Comparison of ENCODE assay signal across 1 cellular context in the genomic region with DNA sequence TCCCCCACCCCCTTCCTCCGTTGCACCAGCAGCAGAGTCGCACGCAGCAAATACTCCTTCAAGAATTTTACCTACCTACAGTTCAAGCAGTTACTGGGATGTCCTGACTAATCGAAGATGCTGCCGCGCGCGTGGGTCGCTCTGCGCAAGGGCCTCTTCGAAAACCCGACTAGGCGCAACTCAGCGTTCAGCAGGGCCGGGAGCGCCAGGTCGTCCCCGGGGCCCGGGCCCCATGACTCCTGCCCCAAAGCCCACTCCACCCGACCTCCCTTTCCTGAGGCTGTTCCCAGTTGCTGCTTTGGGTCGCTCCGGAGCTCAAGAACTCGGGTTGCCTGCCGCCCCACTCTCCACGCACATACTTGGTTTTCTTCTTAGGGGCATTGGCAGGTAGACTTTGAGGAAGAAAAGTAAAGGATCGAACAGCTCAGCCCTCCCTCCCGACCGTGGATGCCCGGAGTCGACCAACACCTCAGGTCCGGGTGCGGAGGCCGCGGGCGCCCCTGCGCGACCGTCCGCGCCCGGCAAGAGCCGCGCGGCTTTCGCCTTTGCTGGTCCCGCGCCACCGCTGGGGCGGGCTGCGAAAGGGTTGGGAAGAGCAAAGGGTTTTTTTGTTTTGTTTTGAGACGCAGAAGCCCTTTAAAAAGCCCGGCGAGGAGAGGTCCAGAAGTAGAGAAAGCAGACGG.
TF ChIP-seq lines count a peak whose summit lies in the region.

No MANE protein-coding gene starts in this region.

TF ChIP-seq in GM12878, 131 proteins besides CTCF, POLR2A, EP300 and RAD21:
- TF ChIP-seq, protein P1, sequence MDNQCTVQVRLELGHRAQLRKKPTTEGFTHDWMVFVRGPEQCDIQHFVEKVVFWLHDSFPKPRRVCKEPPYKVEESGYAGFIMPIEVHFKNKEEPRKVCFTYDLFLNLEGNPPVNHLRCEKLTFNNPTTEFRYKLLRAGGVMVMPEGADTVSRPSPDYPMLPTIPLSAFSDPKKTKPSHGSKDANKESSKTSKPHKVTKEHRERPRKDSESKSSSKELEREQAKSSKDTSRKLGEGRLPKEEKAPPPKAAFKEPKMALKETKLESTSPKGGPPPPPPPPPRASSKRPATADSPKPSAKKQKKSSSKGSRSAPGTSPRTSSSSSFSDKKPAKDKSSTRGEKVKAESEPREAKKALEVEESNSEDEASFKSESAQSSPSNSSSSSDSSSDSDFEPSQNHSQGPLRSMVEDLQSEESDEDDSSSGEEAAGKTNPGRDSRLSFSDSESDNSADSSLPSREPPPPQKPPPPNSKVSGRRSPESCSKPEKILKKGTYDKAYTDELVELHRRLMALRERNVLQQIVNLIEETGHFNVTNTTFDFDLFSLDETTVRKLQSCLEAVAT (IDR thresholded peaks at IDR 0.05) = no peak
- TF ChIP-seq, protein P2, sequence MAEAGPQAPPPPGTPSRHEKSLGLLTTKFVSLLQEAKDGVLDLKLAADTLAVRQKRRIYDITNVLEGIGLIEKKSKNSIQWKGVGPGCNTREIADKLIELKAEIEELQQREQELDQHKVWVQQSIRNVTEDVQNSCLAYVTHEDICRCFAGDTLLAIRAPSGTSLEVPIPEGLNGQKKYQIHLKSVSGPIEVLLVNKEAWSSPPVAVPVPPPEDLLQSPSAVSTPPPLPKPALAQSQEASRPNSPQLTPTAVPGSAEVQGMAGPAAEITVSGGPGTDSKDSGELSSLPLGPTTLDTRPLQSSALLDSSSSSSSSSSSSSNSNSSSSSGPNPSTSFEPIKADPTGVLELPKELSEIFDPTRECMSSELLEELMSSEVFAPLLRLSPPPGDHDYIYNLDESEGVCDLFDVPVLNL (IDR thresholded peaks at IDR 0.05; ENCODE audit: low read depth, low read length) = no peak
- TF ChIP-seq, protein P3, sequence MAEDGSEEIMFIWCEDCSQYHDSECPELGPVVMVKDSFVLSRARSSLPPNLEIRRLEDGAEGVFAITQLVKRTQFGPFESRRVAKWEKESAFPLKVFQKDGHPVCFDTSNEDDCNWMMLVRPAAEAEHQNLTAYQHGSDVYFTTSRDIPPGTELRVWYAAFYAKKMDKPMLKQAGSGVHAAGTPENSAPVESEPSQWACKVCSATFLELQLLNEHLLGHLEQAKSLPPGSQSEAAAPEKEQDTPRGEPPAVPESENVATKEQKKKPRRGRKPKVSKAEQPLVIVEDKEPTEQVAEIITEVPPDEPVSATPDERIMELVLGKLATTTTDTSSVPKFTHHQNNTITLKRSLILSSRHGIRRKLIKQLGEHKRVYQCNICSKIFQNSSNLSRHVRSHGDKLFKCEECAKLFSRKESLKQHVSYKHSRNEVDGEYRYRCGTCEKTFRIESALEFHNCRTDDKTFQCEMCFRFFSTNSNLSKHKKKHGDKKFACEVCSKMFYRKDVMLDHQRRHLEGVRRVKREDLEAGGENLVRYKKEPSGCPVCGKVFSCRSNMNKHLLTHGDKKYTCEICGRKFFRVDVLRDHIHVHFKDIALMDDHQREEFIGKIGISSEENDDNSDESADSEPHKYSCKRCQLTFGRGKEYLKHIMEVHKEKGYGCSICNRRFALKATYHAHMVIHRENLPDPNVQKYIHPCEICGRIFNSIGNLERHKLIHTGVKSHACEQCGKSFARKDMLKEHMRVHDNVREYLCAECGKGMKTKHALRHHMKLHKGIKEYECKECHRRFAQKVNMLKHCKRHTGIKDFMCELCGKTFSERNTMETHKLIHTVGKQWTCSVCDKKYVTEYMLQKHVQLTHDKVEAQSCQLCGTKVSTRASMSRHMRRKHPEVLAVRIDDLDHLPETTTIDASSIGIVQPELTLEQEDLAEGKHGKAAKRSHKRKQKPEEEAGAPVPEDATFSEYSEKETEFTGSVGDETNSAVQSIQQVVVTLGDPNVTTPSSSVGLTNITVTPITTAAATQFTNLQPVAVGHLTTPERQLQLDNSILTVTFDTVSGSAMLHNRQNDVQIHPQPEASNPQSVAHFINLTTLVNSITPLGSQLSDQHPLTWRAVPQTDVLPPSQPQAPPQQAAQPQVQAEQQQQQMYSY (CRISPR knock-in tag; IDR thresholded peaks at IDR 0.05) = no peak
- TF ChIP-seq, protein P4, sequence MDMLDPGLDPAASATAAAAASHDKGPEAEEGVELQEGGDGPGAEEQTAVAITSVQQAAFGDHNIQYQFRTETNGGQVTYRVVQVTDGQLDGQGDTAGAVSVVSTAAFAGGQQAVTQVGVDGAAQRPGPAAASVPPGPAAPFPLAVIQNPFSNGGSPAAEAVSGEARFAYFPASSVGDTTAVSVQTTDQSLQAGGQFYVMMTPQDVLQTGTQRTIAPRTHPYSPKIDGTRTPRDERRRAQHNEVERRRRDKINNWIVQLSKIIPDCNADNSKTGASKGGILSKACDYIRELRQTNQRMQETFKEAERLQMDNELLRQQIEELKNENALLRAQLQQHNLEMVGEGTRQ (IDR thresholded peaks at IDR 0.05; ENCODE audit: borderline replicate concordance, low read depth, low read length) = no peak
- no peak for TF ChIP-seq USF1 (IDR thresholded peaks at IDR 0.05; ENCODE audit: borderline replicate concordance, extremely low read length, insufficient read depth, low read depth, low read length)
- TF ChIP-seq NR2C1 (IDR thresholded peaks at IDR 0.05) = no peak
- TF ChIP-seq GABPA (IDR thresholded peaks at IDR 0.05; ENCODE audit: low read depth) = no peak
- TF ChIP-seq CEBPB (IDR thresholded peaks at IDR 0.05; ENCODE audit: borderline replicate concordance in 1 of 2, low read depth in 2 of 2, low read length in 2 of 2) = no peak
- no peak for TF ChIP-seq JUND (IDR thresholded peaks at IDR 0.05; ENCODE audit: low read depth, low read length)
- TF ChIP-seq SRF (IDR thresholded peaks at IDR 0.05; ENCODE audit: low read depth in 2 of 2, low read length in 2 of 2) = no peak
- no peak for TF ChIP-seq HDAC2 (IDR thresholded peaks at IDR 0.05)
- TF ChIP-seq CREB1 (IDR thresholded peaks at IDR 0.05; ENCODE audit: low read depth) = no peak
- no peak for TF ChIP-seq RFX5 (IDR thresholded peaks at IDR 0.05; ENCODE audit: low read depth, low read length)
- no peak for TF ChIP-seq PAX5 (IDR thresholded peaks at IDR 0.05; ENCODE audit: borderline replicate concordance, low read depth, low read length)
